In the genomic region with DNA sequence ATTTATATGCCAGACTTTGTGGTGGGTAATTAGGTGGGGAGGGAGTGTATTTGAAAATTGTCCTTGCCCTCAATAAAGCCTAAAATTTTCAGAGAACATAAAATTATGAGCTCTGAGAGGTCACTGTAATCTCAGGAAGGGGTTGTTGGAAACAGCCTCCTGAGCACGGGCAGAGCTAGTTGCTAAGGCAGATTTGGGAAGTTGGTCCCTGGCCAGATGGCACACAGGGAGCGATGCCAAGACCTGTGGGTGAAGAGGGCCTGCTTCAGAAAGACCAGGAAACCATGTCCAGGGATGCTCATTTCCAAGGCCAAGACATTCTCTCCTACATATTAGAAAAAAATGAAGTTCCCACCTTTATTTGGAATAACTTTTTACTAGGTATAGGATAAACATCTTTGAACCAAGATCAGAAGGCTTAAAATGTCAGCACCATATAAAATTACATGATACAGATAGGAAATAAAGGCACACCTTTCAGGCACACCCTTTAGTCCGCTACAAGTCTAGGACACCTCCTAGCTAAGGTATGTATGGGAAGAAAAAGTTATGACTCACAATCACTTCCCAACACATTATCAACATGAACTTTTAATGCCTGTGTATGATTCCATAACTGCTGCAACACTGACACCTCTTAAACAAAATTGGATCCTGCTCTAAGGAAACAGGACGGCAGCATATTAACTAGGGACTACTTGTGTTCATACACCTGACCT, we compare ENCODE assay signal across 8 cellular contexts. TPM values are rescaled to one million over a fixed set of nuclear protein-coding genes. Genes with fewer than 3 reads are reported as not detected.
DNase-seq lines count a peak whose midpoint lies in the region; ATAC-seq and TF ChIP-seq lines count a peak whose summit lies in the region.

No MANE protein-coding gene starts in this region.

- no TSS peak for BruUV-seq in A673 (replicated peaks; lab: Mats Ljungman, UMichigan)

- peaks cover 24% of the 10 kb centered on the region for H3K4me1 Mint-ChIP-seq in activated naive CD4-positive, alpha-beta T cell treated with anti-CD3 and anti-CD28 coated beads, Interleukin-2, amount 10 ng/mL, durations not matched to agents 7 days and 5 days

- no peaks in the 10 kb centered on the region for H3K9me3 ChIP-seq in lung (ENCODE audit: control insufficient read depth in 2 of 2, insufficient read depth in 1 of 2, low read length in 1 of 2)
- no peaks in the 10 kb centered on the region for H3K9me3 ChIP-seq in vagina
- no peaks in the 10 kb centered on the region for H3K9me3 ChIP-seq in A673 (ENCODE audit: low read depth, low read length, poor library complexity, severe bottlenecking)

- H3K36me3 Mint-ChIP-seq in activated naive CD4-positive, alpha-beta T cell treated with anti-CD3 and anti-CD28 coated beads, Interleukin-2, amount 10 ng/mL, durations not matched to agents 7 days and 5 days: peaks cover 12% of the 10 kb centered on the region
- peaks cover 0 to 6% of the 10 kb centered on the region in 2 donors for H3K36me3 Mint-ChIP-seq in activated naive CD4-positive, alpha-beta T cell treated with anti-CD3 and anti-CD28 coated beads, Interleukin-2, amount 50 U/mL, for 72 hours

- no peak for ATAC-seq in activated naive CD4-positive, alpha-beta T cell treated with anti-CD3 and anti-CD28 coated beads, Interleukin-2, amount 50 U/mL, for 72 hours
- ATAC-seq in lung (ENCODE audit: insufficient read depth, low FRiP score): no peak
- no peak for ATAC-seq in HG03565 (IDR thresholded peaks at IDR 0.05; ENCODE audit: unreplicated experiment)
- ATAC-seq in HG03457 (IDR thresholded peaks at IDR 0.05; ENCODE audit: unreplicated experiment): no peak

- POLR2A ChIA-PET in A673 (lab: Charles Lee; ENCODE audit: low non-redundant PET): no interaction called here

- peak overlapping the region; percentile 85 for H3K4me3 Mint-ChIP-seq in activated naive CD4-positive, alpha-beta T cell treated with anti-CD3 and anti-CD28 coated beads, Interleukin-2, amount 10 ng/mL, durations not matched to agents 7 days and 5 days

- TF ChIP-seq POLR2A in vagina (IDR thresholded peaks at IDR 0.05): no peak

- H3K27me3 ChIP-seq in lung (ENCODE audit: control insufficient read depth, insufficient read depth) (no peaks in the 10 kb centered on the region), vagina (no peaks in the 10 kb centered on the region), A673 (replicated peaks; ENCODE audit: insufficient read depth, low read depth, low read length, poor library complexity) (no peaks in the 10 kb centered on the region)

- WGBS in lung, 2 donors: 51 to 55% methylated on average over 4 of the region's 4 CpGs

- H3K36me3 ChIP-seq in lung (ENCODE audit: control insufficient read depth in 2 of 2, insufficient read depth in 2 of 2, low read length in 2 of 2) (no peaks in the 10 kb centered on the region), vagina (no peaks in the 10 kb centered on the region), A673 (ENCODE audit: insufficient read depth, low read length, poor library complexity, severe bottlenecking) (no peaks in the 10 kb centered on the region)

- intact Hi-C loops in vagina (cut with DNase I): loop anchor here (5.0 kb wide), 2 partner anchors 157 to 367 kb away; no protein-coding TSS in a partner anchor
- intact Hi-C loops in A673 (cut with micrococcal nuclease; ENCODE audit: unreplicated experiment): loop anchor here (5.0 kb wide), 3 partner anchors 162 to 383 kb away; no protein-coding TSS in a partner anchor

- H3K4me3 ChIP-seq in lung (no peak overlapping the region), vagina (no peak overlapping the region), A673 (ENCODE audit: low read depth, low read length, poor library complexity, severe bottlenecking) (no peak overlapping the region)

- no peak overlapping the region for H3K27ac Mint-ChIP-seq in activated naive CD4-positive, alpha-beta T cell treated with anti-CD3 and anti-CD28 coated beads, Interleukin-2, amount 10 ng/mL, durations not matched to agents 7 days and 5 days
- H3K27ac Mint-ChIP-seq in activated naive CD4-positive, alpha-beta T cell treated with anti-CD3 and anti-CD28 coated beads, Interleukin-2, amount 50 U/mL, for 72 hours: no peak overlapping the region

- TF ChIP-seq CTCF in lung (IDR thresholded peaks at IDR 0.05; ENCODE audit: control extremely low read depth, extremely low read depth): no peak
- TF ChIP-seq CTCF in vagina (IDR thresholded peaks at IDR 0.05): no peak
- no peak for TF ChIP-seq CTCF in A673 (conservative IDR thresholded peaks at IDR 0.05; ENCODE audit: low read depth, low read length)

- peaks cover 53% of the 10 kb centered on the region for H3K27me3 Mint-ChIP-seq in activated naive CD4-positive, alpha-beta T cell treated with anti-CD3 and anti-CD28 coated beads, Interleukin-2, amount 10 ng/mL, durations not matched to agents 7 days and 5 days

- no peak for DNase-seq in activated naive CD4-positive, alpha-beta T cell treated with anti-CD3 and anti-CD28 coated beads, Interleukin-2, amount 10 ng/mL, durations not matched to agents 7 days and 5 days
- DNase-seq in activated naive CD4-positive, alpha-beta T cell treated with anti-CD3 and anti-CD28 coated beads, Interleukin-2, amount 50 U/mL, for 72 hours (ENCODE audit: low spot score in 2 of 2): no peak
- DNase-seq in amniotic epithelial cell (ENCODE audit: low read depth): peak; percentile 27
- peak; percentile 73 for DNase-seq in lung (ENCODE audit: low spot score)
- DNase-seq in vagina (ENCODE audit: extremely low spot score in 2 of 2): no peak
- DNase-seq in A673 (ENCODE audit: low spot score): no peak

- no peaks in the 10 kb centered on the region for H3K9me3 Mint-ChIP-seq in activated naive CD4-positive, alpha-beta T cell treated with anti-CD3 and anti-CD28 coated beads, Interleukin-2, amount 10 ng/mL, durations not matched to agents 7 days and 5 days
- H3K9me3 Mint-ChIP-seq in activated naive CD4-positive, alpha-beta T cell treated with anti-CD3 and anti-CD28 coated beads, Interleukin-2, amount 50 U/mL, for 72 hours: no peaks in the 10 kb centered on the region

- no peak overlapping the region for H3K27ac ChIP-seq in lung (ENCODE audit: low read depth in 1 of 2, low read length in 1 of 2)
- H3K27ac ChIP-seq in vagina: peak overlapping the region; percentile 92
- no peak overlapping the region for H3K27ac ChIP-seq in A673 (ENCODE audit: low read depth, low read length, poor library complexity, severe bottlenecking)

- H3K4me1 ChIP-seq in lung (ENCODE audit: control insufficient read depth in 2 of 2, insufficient read depth in 2 of 2, low read length in 2 of 2) (peaks cover 3 to 7% of the 10 kb centered on the region in 2 donors), vagina (peaks cover 27% of the 10 kb centered on the region), A673 (ENCODE audit: insufficient read depth, low read length, poor library complexity, severe bottlenecking) (peaks cover 17% of the 10 kb centered on the region)

- CTCF ChIA-PET in activated naive CD4-positive, alpha-beta T cell treated with anti-CD3 and anti-CD28 coated beads, Interleukin-2, amount 10 ng/mL, durations not matched to agents 7 days and 5 days (lab: Charles Lee): interaction anchor here (0.6 to 0.9 kb wide), 2 partner anchors 16 to 254 kb away, joined by 3 read pairs; no protein-coding TSS in a partner anchor
- CTCF ChIA-PET in A673 (lab: Charles Lee): no interaction called here

RNA-seq across cellular contexts. Expression of gene PPP3CA, which starts 2.2 kb away (rescaled TPM):
- total RNA-seq in activated naive CD4-positive, alpha-beta T cell treated with anti-CD3 and anti-CD28 coated beads, Interleukin-2, amount 50 U/mL, for 72 hours: 1 to 10 TPM; 3.3 to 3.5 TPM
- total RNA-seq in lung: 10 to 100 TPM; 44.3 to 72.0 TPM
- polyA plus RNA-seq in lung: 10 to 100 TPM; 13.5 to 17.1 TPM
- total RNA-seq in vagina: 45.9 TPM
- 117 and 129 TPM in 2 replicates for total RNA-seq in A673 (2021)

Comparison
In these comparisons a context has a peak if more than half of its experiments do, and no peak if none do; other contexts are left out.
1. DNase-seq: peak in amniotic epithelial cell (single experiment) and lung (single experiment); none in activated naive CD4-positive, alpha-beta T cell treated with anti-CD3 and anti-CD28 coated beads, Interleukin-2, amount 10 ng/mL, durations not matched to agents 7 days and 5 days (single experiment), activated naive CD4-positive, alpha-beta T cell treated with anti-CD3 and anti-CD28 coated beads, Interleukin-2, amount 50 U/mL, for 72 hours (0 of 2), vagina (0 of 2) and A673 (single experiment).
2. RNA of gene PPP3CA, which starts 2.2 kb away (total RNA-seq): 117 to 129 TPM in A673, 44.3 to 72.0 TPM in lung and 45.9 TPM in vagina (single experiment); 3.3 to 3.5 TPM in activated naive CD4-positive, alpha-beta T cell treated with anti-CD3 and anti-CD28 coated beads, Interleukin-2, amount 50 U/mL, for 72 hours; every median in the first group is over 10 times any median in the second.